In genomic region chr11:18239655-18240054, GRCh38 we compare ENCODE assay signal across 12 cellular contexts. TPM values are rescaled to one million over a fixed set of nuclear protein-coding genes. Genes with fewer than 3 reads are reported as not detected.
"Had no signal": no experiment of that assay in that cellular context is flagged by ENCODE, and none has a peak within 500 bp of the region (broad histone marks: within the 10 kb centered on the region; RNA-seq: fewer than 3 reads in every experiment).

No MANE protein-coding gene starts in this region.

- H3K4me3 ChIP-seq: GM23248, GM23338, HAP-1 had no signal

- H3K27ac ChIP-seq: GM23248 had no signal

- DNase-seq: GM23248, GOT3, H7, H9, HCEC 1CT, HFFc6 had no signal

- FAIRE-seq: H1, H54 had no signal

- H3K9me3 ChIP-seq: HAP-1 had no signal

- H3K36me3 ChIP-seq: HAP-1 had no signal

- H3K4me1 ChIP-seq: HAP-1 had no signal

- H3K9me3 Mint-ChIP-seq: HFFc6 had no signal

- H3K4me2 ChIP-seq: GM23338 had no signal

- H3K9ac ChIP-seq: GM23248 had no signal

- ATAC-seq: GM23338, HCT116 had no signal

- H3K4me1 Mint-ChIP-seq: GM23338 had no signal

- H3K27ac Mint-ChIP-seq: GM23338, H9, HFFc6 had no signal

- H2AFZ ChIP-seq: GM23248, GM23338 had no signal

- H3K4me3 Mint-ChIP-seq: GM23338, H9, HFFc6 had no signal

RNA-seq across cellular contexts. Expression of gene SAA4, which starts 3.1 kb away (rescaled TPM):
- total RNA-seq: GM23248, GM23338, H1, H4, H7, H9, HFFc6 had no signal
- polyA plus RNA-seq: GM23248, GM23338, H1 had no signal

RNA-seq across cellular contexts. Expression of gene SAA2, which starts 8.8 kb away (rescaled TPM):
- total RNA-seq: GM23248, GM23338, H1, H4, H7, H9, HFFc6 had no signal
- polyA plus RNA-seq: GM23248, GM23338, H1 had no signal

RNA-seq across cellular contexts. Expression of gene SAA1, which starts 26.4 kb away (rescaled TPM):
- total RNA-seq: GM23248, GM23338, H1, H4, H7, H9 had no signal
- polyA plus RNA-seq: GM23248, GM23338 had no signal
